Comparison of ENCODE assay signal across 27 cellular contexts in genomic region chr1:46543382-46543760, GRCh38. TPM values are rescaled to one million over a fixed set of nuclear protein-coding genes. Genes with fewer than 3 reads are reported as not detected.
"Had no signal": no experiment of that assay in that cellular context is flagged by ENCODE, and none has a peak within 500 bp of the region (broad histone marks: within the 10 kb centered on the region; RNA-seq: fewer than 3 reads in every experiment).

No MANE protein-coding gene starts in this region.

- ATAC-seq: activated T-cell treated with anti-CD3 and anti-CD28 coated beads, Interleukin-2, amount 50 U/mL, for 72 hours; esophagus mucosa; gastrocnemius medialis; heart left ventricle; mucosa of descending colon; pancreas; sciatic nerve; stimulated activated naive B cell treated with anti-CD40 and anti-IgM and Interleukin-4, amounts not matched to agents 10 μg/mL and 1 μg/mL and 100 μg/mL, for 72 hours had no signal

- H3K27ac Mint-ChIP-seq: activated naive CD4-positive, alpha-beta T cell treated with anti-CD3 and anti-CD28 coated beads, Interleukin-2, amount 50 U/mL, for 24 hours; activated T-cell treated with anti-CD3 and anti-CD28 coated beads, Interleukin-2, amount 50 U/mL, for 72 hours; naive B cell; stimulated activated naive B cell treated with anti-CD40 and anti-IgM and Interleukin-4, amounts not matched to agents 10 μg/mL and 1 μg/mL and 100 μg/mL, for 72 hours had no signal

- FAIRE-seq: astrocyte, pancreas had no signal

- DNase-seq: activated CD4-positive, alpha-beta T cell treated with anti-CD3 and anti-CD28 coated beads, Interleukin-2, amount 50 U/mL, for 1 hour; activated CD4-positive, CD25-positive, alpha-beta regulatory T cell treated with anti-CD3 and anti-CD28 coated beads, Interleukin-2, amount 50 U/mL, for 72 hours; activated gamma-delta T cell; activated T-cell treated with anti-CD3 and anti-CD28 coated beads, Interleukin-2, amount 50 U/mL, for 72 hours; adrenal gland; effector CD4-positive, alpha-beta T cell; gastrocnemius medialis; left ventricle myocardium inferior; naive B cell; stimulated activated naive B cell treated with anti-CD40 and anti-IgM and Interleukin-4, amounts not matched to agents 10 μg/mL and 1 μg/mL and 100 μg/mL, for 72 hours had no signal

- H3K27ac ChIP-seq: adrenal gland, breast epithelium, coronary artery, gastrocnemius medialis, heart left ventricle, left ventricle myocardium inferior, neutrophil, pancreas, thoracic aorta, upper lobe of left lung had no signal

- H3K4me3 ChIP-seq: adrenal gland, gastrocnemius medialis, mucosa of descending colon, pancreas, smooth muscle cell, thoracic aorta, upper lobe of left lung had no signal

- H3K9me3 ChIP-seq: adrenal gland, breast epithelium, gastrocnemius medialis, heart left ventricle, left ventricle myocardium inferior, mucosa of descending colon, neutrophil, pancreas, thoracic aorta, upper lobe of left lung had no signal

- H3K36me3 Mint-ChIP-seq: naive B cell; stimulated activated naive B cell treated with anti-CD40 and anti-IgM and Interleukin-4, amounts not matched to agents 10 μg/mL and 1 μg/mL and 100 μg/mL, for 72 hours had no signal

- H3K4me3 Mint-ChIP-seq: activated naive CD4-positive, alpha-beta T cell treated with anti-CD3 and anti-CD28 coated beads, Interleukin-2, amount 50 U/mL, for 24 hours; activated T-cell treated with anti-CD3 and anti-CD28 coated beads, Interleukin-2, amount 50 U/mL, for 72 hours; naive B cell; stimulated activated naive B cell treated with anti-CD40 and anti-IgM and Interleukin-4, amounts not matched to agents 10 μg/mL and 1 μg/mL and 100 μg/mL, for 72 hours had no signal

- H3K4me1 Mint-ChIP-seq: activated naive CD4-positive, alpha-beta T cell treated with anti-CD3 and anti-CD28 coated beads, Interleukin-2, amount 50 U/mL, for 24 hours had no signal

- H3K4me1 ChIP-seq: adrenal gland, breast epithelium, gastrocnemius medialis, pancreas had no signal

- H3K27me3 ChIP-seq: pancreas had no signal

- H3K36me3 ChIP-seq: adrenal gland, breast epithelium, gastrocnemius medialis, heart left ventricle, left ventricle myocardium inferior, neutrophil, pancreas, thoracic aorta, upper lobe of left lung had no signal

- H3K9me3 Mint-ChIP-seq: activated naive CD4-positive, alpha-beta T cell treated with anti-CD3 and anti-CD28 coated beads, Interleukin-2, amount 50 U/mL, for 24 hours; activated T-cell treated with anti-CD3 and anti-CD28 coated beads, Interleukin-2, amount 50 U/mL, for 72 hours; naive B cell; stimulated activated naive B cell treated with anti-CD40 and anti-IgM and Interleukin-4, amounts not matched to agents 10 μg/mL and 1 μg/mL and 100 μg/mL, for 72 hours had no signal

RNA-seq across cellular contexts. Expression of gene KNCN, which starts 8.1 kb away (rescaled TPM):
- total RNA-seq: activated CD8-positive, alpha-beta memory T cell treated with anti-CD3 and anti-CD28 coated beads for 36 hours; activated T-cell treated with anti-CD3 and anti-CD28 coated beads, Interleukin-2, amount 50 U/mL, for 72 hours; adrenal gland; astrocyte; breast epithelium; esophagus mucosa; gastrocnemius medialis; heart left ventricle; kidney epithelial cell; left ventricle myocardium inferior; mucosa of descending colon; pancreas; pulmonary artery endothelial cell; sciatic nerve; smooth muscle cell; T-helper 1 cell treated with Interleukin-12 subunit alpha and Interleukin-12 subunit beta and Interleukin-4 antibody, amounts not matched to agents 30 ng/mL and 1 ng/mL, for 36 hours; thoracic aorta; upper lobe of left lung had no signal
- polyA plus RNA-seq: heart left ventricle, pancreas, smooth muscle cell had no signal

RNA-seq across cellular contexts. Expression of gene DMBX1, which starts 53.7 kb away (rescaled TPM):
- total RNA-seq: activated CD8-positive, alpha-beta memory T cell treated with anti-CD3 and anti-CD28 coated beads for 36 hours; breast epithelium; esophagus mucosa; gastrocnemius medialis; heart left ventricle; left ventricle myocardium inferior; mucosa of descending colon; pancreas; pulmonary artery endothelial cell; smooth muscle cell; T-helper 1 cell treated with Interleukin-12 subunit alpha and Interleukin-12 subunit beta and Interleukin-4 antibody, amounts not matched to agents 30 ng/mL and 1 ng/mL, for 36 hours; thoracic aorta; upper lobe of left lung had no signal
- polyA plus RNA-seq: heart left ventricle, pancreas, smooth muscle cell had no signal
